33 cellular contexts compared by ENCODE assay signal in genomic region chr5:120394259-120394658, GRCh38.
A peak's percentile ranks its signal among the peaks of the same experiment; 100 is the strongest.
DNase-seq lines count a peak whose midpoint lies in the region; ATAC-seq and TF ChIP-seq lines count a peak whose summit lies in the region.
"Had no signal": no experiment of that assay in that cellular context is flagged by ENCODE, and none has a peak within 500 bp of the region (broad histone marks: within the 10 kb centered on the region; RNA-seq: fewer than 3 reads in every experiment).

No MANE protein-coding gene starts in this region.

- CTCF ChIA-PET in activated CD4-positive, alpha-beta T cell treated with anti-CD3 and anti-CD28 coated beads for 36 hours (lab: Charles Lee), result no interaction called here

- TF ChIP-seq CTCF in C4-2B (conservative IDR thresholded peaks at IDR 0.05) (peak; percentile 24), choroid plexus epithelial cell (conservative IDR thresholded peaks at IDR 0.05; ENCODE audit: low read depth, low read length) (no peak), kidney epithelial cell (IDR thresholded peaks at IDR 0.05; ENCODE audit: insufficient read depth, low read length, poor library complexity, severe bottlenecking) (peak; percentile 2), gastroesophageal sphincter (IDR thresholded peaks at IDR 0.05) (no peak)

- H3K4me1 ChIP-seq in gastroesophageal sphincter, result no peaks in the 10 kb centered on the region
- H3K4me1 ChIP-seq: esophagus squamous epithelium, right atrium auricular region, tibial nerve had no signal

- TF ChIP-seq POLR2A in gastroesophageal sphincter (IDR thresholded peaks at IDR 0.05), result no peak

- no peak overlapping the region for H3K27ac Mint-ChIP-seq in activated CD4-positive, alpha-beta T cell treated with anti-CD3 and anti-CD28 coated beads for 36 hours
- H3K27ac Mint-ChIP-seq: activated naive CD8-positive, alpha-beta T cell; activated T-cell treated with anti-CD3 and anti-CD28 coated beads, Interleukin-2, amount 50 U/mL, for 24 hours; B cell; CD8-positive, alpha-beta T cell; dendritic cell treated with granulocyte-macrophage colony-stimulating factor and Interleukin-4, amounts not matched to agents 40 ng/mL and 50 ng/mL, for 4 days; natural killer cell treated with Interleukin-12 subunit alpha and Interleukin-12 subunit beta and Interleukin-15 and Interleukin-18, amount 100 ng/mL, for 72 hours had no signal

- intact Hi-C loops in activated CD4-positive, alpha-beta T cell treated with anti-CD3 and anti-CD28 coated beads for 36 hours (cut with DNase I, micrococcal nuclease), result no loop called here

- H3K9me3 ChIP-seq in gastroesophageal sphincter, result no peaks in the 10 kb centered on the region
- H3K9me3 ChIP-seq: esophagus squamous epithelium, mucosa of descending colon, ovary, right atrium auricular region, tibial nerve had no signal

- H3K36me3 ChIP-seq in kidney epithelial cell (ENCODE audit: control insufficient read depth, insufficient read depth, low read length) (no peaks in the 10 kb centered on the region), gastroesophageal sphincter (no peaks in the 10 kb centered on the region)
- H3K36me3 ChIP-seq: esophagus squamous epithelium, ovary, right atrium auricular region, tibial nerve had no signal

- no peaks in the 10 kb centered on the region for H3K27me3 Mint-ChIP-seq in activated CD4-positive, alpha-beta T cell treated with anti-CD3 and anti-CD28 coated beads for 36 hours
- H3K27me3 Mint-ChIP-seq: activated naive CD8-positive, alpha-beta T cell; activated T-cell treated with anti-CD3 and anti-CD28 coated beads, Interleukin-2, amount 50 U/mL, for 24 hours; B cell; dendritic cell treated with granulocyte-macrophage colony-stimulating factor and Interleukin-4, amounts not matched to agents 40 ng/mL and 50 ng/mL, for 4 days; natural killer cell treated with Interleukin-12 subunit alpha and Interleukin-12 subunit beta and Interleukin-15 and Interleukin-18, amount 100 ng/mL, for 72 hours had no signal

- DNase-seq in HT-29 (ENCODE audit: low spot score) (peak; percentile 9), choroid plexus epithelial cell (ENCODE audit: low read depth) (peak; percentile 22), kidney epithelial cell (ENCODE audit: low read depth) (no peak), NCI-H2029 (lab: John Stamatoyannopoulos, UW) (no peak), HCEC 1CT (no peak)
- DNase-seq in activated CD4-positive, alpha-beta T cell treated with anti-CD3 and anti-CD28 coated beads for 36 hours, result no peak
- DNase-seq: activated CD4-positive, CD25-positive, alpha-beta regulatory T cell; activated effector memory CD4-positive, alpha-beta T cell treated with anti-CD3 and anti-CD28 coated beads, Interleukin-2, amount 50 U/mL, for 16 hours; activated T-cell treated with anti-CD3 and anti-CD28 coated beads, Interleukin-2, amount 50 U/mL, for 24 hours; CD8-positive, alpha-beta T cell; central memory CD4-positive, alpha-beta T cell; EL; esophagus squamous epithelium; mucosa of descending colon; NCI-H1105; NCI-H187; NCI-H2171; NCI-H82; ovary; stimulated activated CD4-positive, alpha-beta T cell treated with anti-CD3 and anti-CD28 coated beads, Interleukin-4, amount 100 ng/mL, for 1 hour; T-helper 1 cell had no signal

- no peak for TF ChIP-seq EP300 in gastroesophageal sphincter (IDR thresholded peaks at IDR 0.05)

- H3K27me3 ChIP-seq in kidney epithelial cell (ENCODE audit: control insufficient read depth, insufficient read depth, low read length) (no peaks in the 10 kb centered on the region), gastroesophageal sphincter (no peaks in the 10 kb centered on the region)
- H3K27me3 ChIP-seq: esophagus squamous epithelium, hepatocyte, ovary, right atrium auricular region, tibial nerve had no signal

- POLR2A ChIA-PET in activated CD4-positive, alpha-beta T cell treated with anti-CD3 and anti-CD28 coated beads for 36 hours (lab: Charles Lee), result no interaction called here

- H3K4me3 ChIP-seq in choroid plexus epithelial cell (ENCODE audit: low read depth, low read length), result no peak overlapping the region
- no peak overlapping the region for H3K4me3 ChIP-seq in kidney epithelial cell (ENCODE audit: low read depth, low read length)
- H3K4me3 ChIP-seq in gastroesophageal sphincter, result no peak overlapping the region
- H3K4me3 ChIP-seq: esophagus squamous epithelium, GM12878, hepatocyte, K562, lung, mucosa of descending colon, ovary, right atrium auricular region, tibial nerve had no signal

- no peaks in the 10 kb centered on the region for H3K36me3 Mint-ChIP-seq in activated CD4-positive, alpha-beta T cell treated with anti-CD3 and anti-CD28 coated beads for 36 hours (ENCODE audit: low read depth)
- H3K36me3 Mint-ChIP-seq: activated naive CD8-positive, alpha-beta T cell; CD8-positive, alpha-beta T cell had no signal

- H3K27ac ChIP-seq in C4-2B (no peak overlapping the region), gastroesophageal sphincter (no peak overlapping the region)
- H3K27ac ChIP-seq: esophagus squamous epithelium, hepatocyte, ovary, right atrium auricular region, tibial nerve had no signal

- peaks cover 3% of the 10 kb centered on the region for H3K9me3 Mint-ChIP-seq in activated CD4-positive, alpha-beta T cell treated with anti-CD3 and anti-CD28 coated beads for 36 hours (ENCODE audit: low read depth)

- H3K4me3 Mint-ChIP-seq in activated CD4-positive, alpha-beta T cell treated with anti-CD3 and anti-CD28 coated beads for 36 hours, result no peak overlapping the region
- H3K4me3 Mint-ChIP-seq: activated naive CD8-positive, alpha-beta T cell; activated T-cell treated with anti-CD3 and anti-CD28 coated beads, Interleukin-2, amount 50 U/mL, for 24 hours; B cell; CD8-positive, alpha-beta T cell; dendritic cell treated with granulocyte-macrophage colony-stimulating factor and Interleukin-4, amounts not matched to agents 40 ng/mL and 50 ng/mL, for 4 days; natural killer cell treated with Interleukin-12 subunit alpha and Interleukin-12 subunit beta and Interleukin-15 and Interleukin-18, amount 100 ng/mL, for 72 hours had no signal

- ATAC-seq in gastroesophageal sphincter, result no peak
- no peak for ATAC-seq in activated CD4-positive, alpha-beta T cell treated with anti-CD3 and anti-CD28 coated beads for 36 hours
- ATAC-seq: CD8-positive, alpha-beta T cell; GM12878; K562; mucosa of descending colon; natural killer cell treated with Interleukin-12 subunit alpha and Interleukin-12 subunit beta and Interleukin-15 and Interleukin-18, amount 100 ng/mL, for 72 hours had no signal

- H3K4me1 Mint-ChIP-seq in activated CD4-positive, alpha-beta T cell treated with anti-CD3 and anti-CD28 coated beads for 36 hours, result no peaks in the 10 kb centered on the region
- H3K4me1 Mint-ChIP-seq: B cell had no signal

Comparison
In these comparisons a context has a peak if more than half of its experiments do, and no peak if none do; other contexts are left out.
1. CTCF ChIP-seq: peak in C4-2B (single experiment) and kidney epithelial cell (single experiment); none in choroid plexus epithelial cell (single experiment) and gastroesophageal sphincter (0 of 4).
2. DNase-seq: peak in HT-29 (single experiment) and choroid plexus epithelial cell (single experiment); none in kidney epithelial cell (single experiment), activated CD4-positive, alpha-beta T cell treated with anti-CD3 and anti-CD28 coated beads for 36 hours (single experiment), NCI-H2029 (single experiment) and HCEC 1CT (single experiment).